ENCODE assay signal across 24 cellular contexts in the genomic region with DNA sequence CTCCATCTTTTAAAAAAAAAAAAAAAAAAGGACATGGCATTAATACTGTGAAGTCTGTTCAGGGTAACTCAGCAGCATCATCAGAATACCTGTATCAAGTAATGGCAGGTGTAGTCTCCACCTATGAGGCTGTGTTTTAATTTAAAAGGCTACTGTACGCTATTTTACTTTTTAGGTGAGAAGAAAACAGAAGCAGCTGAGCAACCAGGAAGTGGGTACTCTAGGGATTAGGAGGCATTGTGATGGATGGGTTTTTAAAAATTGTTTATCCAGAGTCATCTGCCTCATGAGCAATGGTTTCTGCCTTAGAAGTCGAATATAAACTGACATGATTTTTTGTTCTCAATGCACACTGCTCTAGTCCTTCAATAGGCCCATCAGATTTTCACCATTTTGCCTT. TPM values are rescaled to one million over a fixed set of nuclear protein-coding genes. Genes with fewer than 3 reads are reported as not detected.
DNase-seq lines count a peak whose midpoint lies in the region; ATAC-seq, FAIRE-seq and TF ChIP-seq lines count a peak whose summit lies in the region.
"Had no signal": no experiment of that assay in that cellular context is flagged by ENCODE, and none has a peak within 500 bp of the region (broad histone marks: within the 10 kb centered on the region; RNA-seq: fewer than 3 reads in every experiment).

No MANE protein-coding gene starts in this region.

- peak overlapping the region; percentile 16; the same call in 1 of the 2 replicates for H3K4me2 ChIP-seq in BLaER1
- H3K4me2 ChIP-seq: KMS-11 had no signal

- TF ChIP-seq CTCF in coronary artery (IDR thresholded peaks at IDR 0.05) = no peak
- TF ChIP-seq CTCF in osteocyte (IDR thresholded peaks at IDR 0.05) = no peak
- TF ChIP-seq CTCF in natural killer cell (IDR thresholded peaks at IDR 0.05) = no peak

- H3K36me3 ChIP-seq in BLaER1 = peaks cover 83% of the 10 kb centered on the region

- no peaks in the 10 kb centered on the region; the same call in 1 of the 2 replicates for H4K20me1 ChIP-seq in BLaER1

- DNase-seq in DMS53 treated with DMSO at 0.1 percent for 48 hours (lab: John Stamatoyannopoulos, UW; ENCODE audit: unreplicated experiment) (peak; percentile 16), NCI-H510A treated with DMSO at 0.1 percent for 48 hours (lab: John Stamatoyannopoulos, UW) (peak; percentile 26), coronary artery (ENCODE audit: low spot score) (no peak), osteocyte (ENCODE audit: extremely low spot score, unreplicated experiment) (no peak), natural killer cell (no peak)
- DNase-seq: activated CD4-positive, CD25-positive, alpha-beta regulatory T cell treated with anti-CD3 and anti-CD28 coated beads, Interleukin-2, amount 50 U/mL, for 72 hours; activated CD8-positive, alpha-beta memory T cell treated with anti-CD3 and anti-CD28 coated beads for 24 hours; brain microvascular endothelial cell; CD8-positive, alpha-beta T cell; DND-41; effector memory CD8-positive, alpha-beta T cell; esophagus squamous epithelium; glutamatergic neuron; MV-4-11; naive B cell; NCI-H446; sigmoid colon had no signal

- FAIRE-seq in islet of Langerhans (lab: Jason Lieb, UNC) = peak; percentile 66
- FAIRE-seq: H1 had no signal

- H3K36me3 Mint-ChIP-seq in osteocyte (ENCODE audit: unreplicated experiment) = peaks cover 42% of the 10 kb centered on the region
- H3K36me3 Mint-ChIP-seq in natural killer cell = peaks cover 24% of the 10 kb centered on the region

- H3K27ac Mint-ChIP-seq in osteocyte (ENCODE audit: unreplicated experiment) (no peak overlapping the region), natural killer cell (peak overlapping the region in 1 of 2 donors; percentile 71)
- H3K27ac Mint-ChIP-seq: activated T-helper 1 cell treated with anti-CD3 and anti-CD28 coated beads, Interleukin-12 subunit alpha, Interleukin-12 subunit beta, Interleukin-2, Interleukin-4 antibody, amounts not matched to agents 30 ng/mL and 10 ng/mL and 1 ng/mL, durations not matched to agents 14 hours and 24 hours and 36 hours had no signal

- H3K9ac ChIP-seq in BLaER1 = no peak overlapping the region
- H3K9ac ChIP-seq: KMS-11, parathyroid adenoma had no signal

- H3K4me1 Mint-ChIP-seq in osteocyte (ENCODE audit: unreplicated experiment) (peaks cover 13% of the 10 kb centered on the region), natural killer cell (no peaks in the 10 kb centered on the region)
- H3K4me1 Mint-ChIP-seq: naive B cell had no signal

- peaks cover 6% of the 10 kb centered on the region for H3K4me1 ChIP-seq in BLaER1
- H3K4me1 ChIP-seq: esophagus squamous epithelium, parathyroid adenoma had no signal

- H3K27me3 Mint-ChIP-seq in osteocyte (ENCODE audit: unreplicated experiment) (no peaks in the 10 kb centered on the region), natural killer cell (ENCODE audit: low read depth in 2 of 2) (no peaks in the 10 kb centered on the region)
- H3K27me3 Mint-ChIP-seq: effector memory CD8-positive, alpha-beta T cell; naive B cell had no signal

- no peak overlapping the region for H3K4me3 ChIP-seq in BLaER1
- no peak overlapping the region for H3K4me3 ChIP-seq in coronary artery
- H3K4me3 ChIP-seq: esophagus squamous epithelium, sigmoid colon, thoracic aorta had no signal

- no peak for ATAC-seq in natural killer cell
- ATAC-seq: CD8-positive, alpha-beta T cell; effector memory CD8-positive, alpha-beta T cell had no signal

- H3K9me3 ChIP-seq in BLaER1 = no peaks in the 10 kb centered on the region
- H3K9me3 ChIP-seq: esophagus squamous epithelium, sigmoid colon, thoracic aorta had no signal

- H3K27ac ChIP-seq in BLaER1 (no peak overlapping the region), coronary artery (no peak overlapping the region)
- H3K27ac ChIP-seq: brain microvascular endothelial cell, esophagus squamous epithelium, KMS-11, parathyroid adenoma, sigmoid colon, thoracic aorta had no signal

- intact Hi-C loops in natural killer cell (cut with micrococcal nuclease) = no loop called here

- H3K27me3 ChIP-seq in BLaER1 = no peaks in the 10 kb centered on the region
- H3K27me3 ChIP-seq: brain microvascular endothelial cell, esophagus squamous epithelium, sigmoid colon had no signal

- no peak overlapping the region for H3K4me3 Mint-ChIP-seq in osteocyte (ENCODE audit: unreplicated experiment)
- no peak overlapping the region for H3K4me3 Mint-ChIP-seq in natural killer cell
- H3K4me3 Mint-ChIP-seq: activated T-helper 1 cell treated with anti-CD3 and anti-CD28 coated beads, Interleukin-12 subunit alpha, Interleukin-12 subunit beta, Interleukin-2, Interleukin-4 antibody, amounts not matched to agents 30 ng/mL and 10 ng/mL and 1 ng/mL, durations not matched to agents 14 hours and 24 hours and 36 hours; CD8-positive, alpha-beta T cell; effector memory CD8-positive, alpha-beta T cell; naive B cell had no signal

- H3K9me3 Mint-ChIP-seq in osteocyte (ENCODE audit: unreplicated experiment) = no peaks in the 10 kb centered on the region
- no peaks in the 10 kb centered on the region for H3K9me3 Mint-ChIP-seq in natural killer cell
- H3K9me3 Mint-ChIP-seq: activated T-helper 1 cell treated with anti-CD3 and anti-CD28 coated beads, Interleukin-12 subunit alpha, Interleukin-12 subunit beta, Interleukin-2, Interleukin-4 antibody, amounts not matched to agents 30 ng/mL and 10 ng/mL and 1 ng/mL, durations not matched to agents 14 hours and 24 hours and 36 hours; CD8-positive, alpha-beta T cell; effector memory CD8-positive, alpha-beta T cell; naive B cell had no signal

RNA-seq across cellular contexts. Expression of gene PSIP1, which starts 42.7 kb away (rescaled TPM):
- total RNA-seq in osteocyte = 77.5 and 78.1 TPM in 2 replicates
- total RNA-seq in natural killer cell = 10 to 100 TPM; 50.3 to 83.1 (median 72.6) TPM

RNA-seq across cellular contexts. Expression of gene SNAPC3, which starts 45.4 kb away (rescaled TPM):
- total RNA-seq in osteocyte = 36.1 and 38.3 TPM in 2 replicates
- total RNA-seq in natural killer cell = 10 to 100 TPM; 18.5 to 22.2 (median 19.2) TPM

Comparison
In these comparisons a context has a peak if more than half of its experiments do, and no peak if none do; other contexts are left out.
1. DNase-seq: peak in DMS53 treated with DMSO at 0.1 percent for 48 hours (single experiment) and NCI-H510A treated with DMSO at 0.1 percent for 48 hours (single experiment); none in coronary artery (single experiment), osteocyte (single experiment) and natural killer cell (single experiment).